21 cellular contexts compared by ENCODE assay signal in the genomic region with DNA sequence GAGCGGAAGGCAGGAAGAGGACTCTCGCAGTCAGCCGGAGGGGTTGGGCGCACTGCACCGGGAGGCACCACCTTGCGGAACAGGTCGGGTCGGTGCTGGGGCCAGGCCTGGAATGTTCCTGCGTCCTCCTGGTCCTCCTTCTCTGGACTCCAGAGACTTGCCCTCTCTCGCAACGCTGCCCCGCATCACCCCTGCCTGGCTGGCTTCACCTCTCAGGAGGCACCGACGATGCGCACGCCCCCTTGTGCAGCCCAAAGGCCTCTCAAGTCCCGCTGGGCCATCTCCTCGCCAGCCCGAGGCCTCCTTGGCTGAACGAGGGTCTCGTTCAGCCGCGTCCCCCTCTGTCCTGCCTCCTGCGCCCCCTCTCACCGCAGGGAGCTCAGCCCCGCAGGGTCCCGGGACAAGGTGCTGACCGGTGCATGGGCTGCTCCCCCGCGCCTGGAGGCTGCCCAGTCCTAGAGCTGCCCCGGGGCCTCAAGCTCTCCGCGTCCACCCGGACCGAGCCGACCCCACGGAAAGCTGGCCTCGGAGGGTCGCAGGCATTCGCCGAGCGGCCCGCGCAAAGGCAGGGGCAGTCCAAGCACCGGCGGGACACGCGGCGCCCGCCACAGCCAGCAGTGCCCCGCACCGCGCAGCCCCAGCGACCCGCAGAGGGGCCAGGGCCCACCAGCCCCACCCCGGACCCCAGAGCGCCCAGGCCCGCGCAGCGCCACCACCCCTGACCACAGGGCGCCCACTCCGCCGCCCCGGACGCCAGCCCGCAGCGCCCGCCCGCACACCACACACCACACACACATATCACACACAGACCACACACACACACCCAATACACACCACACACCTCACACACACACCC.
DNase-seq lines count a peak whose midpoint lies in the region; ATAC-seq, FAIRE-seq and TF ChIP-seq lines count a peak whose summit lies in the region.
"Had no signal": no experiment of that assay in that cellular context is flagged by ENCODE, and none has a peak within 500 bp of the region (broad histone marks: within the 10 kb centered on the region; RNA-seq: fewer than 3 reads in every experiment).

No MANE protein-coding gene starts in this region.

- no peak overlapping the region for H3K27ac Mint-ChIP-seq in WTC11
- H3K27ac Mint-ChIP-seq: activated CD4-positive, alpha-beta T cell treated with anti-CD3 and anti-CD28 coated beads for 36 hours; activated T-cell treated with anti-CD3 and anti-CD28 coated beads, Interleukin-2, amount 50 U/mL, for 72 hours; stimulated activated naive B cell treated with anti-CD40 and anti-IgM and Interleukin-4, amounts not matched to agents 10 μg/mL and 1 μg/mL and 100 μg/mL, for 72 hours had no signal

- no peak for TF ChIP-seq POLR2A in GM12891 (IDR thresholded peaks at IDR 0.05; ENCODE audit: low read depth, low read length)

- POLR2A ChIA-PET in WTC11 (lab: Charles Lee): no interaction called here

- FAIRE-seq in GM12891 (lab: Jason Lieb, UNC): no peak
- FAIRE-seq: endothelial cell of umbilical vein, islet of Langerhans had no signal

- peak; percentile 77 for DNase-seq in ELF-1 (ENCODE audit: low read depth, low spot score)
- peak; percentile 41 for DNase-seq in WTC11 (ENCODE audit: low spot score)
- no peak for DNase-seq in lower lobe of right lung
- no peak for DNase-seq in psoas muscle
- no peak for DNase-seq in GM12891 (ENCODE audit: insufficient read length, low spot score)
- no peak for DNase-seq in NCI-H187 treated with DMSO at 0.1 percent for 48 hours (lab: John Stamatoyannopoulos, UW)
- DNase-seq: activated CD4-positive, alpha-beta T cell treated with anti-CD3 and anti-CD28 coated beads for 36 hours; activated T-cell treated with anti-CD3 and anti-CD28 coated beads, Interleukin-2, amount 50 U/mL, for 72 hours; amniotic stem cell; DMS79; Karpas-422; NCI-H1694 treated with DMSO at 0.1 percent for 48 hours; NCI-H774; ovary; SHP77; stimulated activated naive B cell treated with anti-CD40 and anti-IgM and Interleukin-4, amounts not matched to agents 10 μg/mL and 1 μg/mL and 100 μg/mL, for 72 hours had no signal

- 91 to 95% (median 95%) methylated on average over 33 to 66 of the region's 69 CpGs for WGBS in psoas muscle, 3 donors

- H3K4me3 Mint-ChIP-seq in WTC11: no peak overlapping the region
- H3K4me3 Mint-ChIP-seq: activated CD4-positive, alpha-beta T cell treated with anti-CD3 and anti-CD28 coated beads for 36 hours; activated T-cell treated with anti-CD3 and anti-CD28 coated beads, Interleukin-2, amount 50 U/mL, for 72 hours; stimulated activated naive B cell treated with anti-CD40 and anti-IgM and Interleukin-4, amounts not matched to agents 10 μg/mL and 1 μg/mL and 100 μg/mL, for 72 hours had no signal

- H3K4me1 ChIP-seq in lower lobe of right lung (no peaks in the 10 kb centered on the region), psoas muscle (no peaks in the 10 kb centered on the region)

- H3K27me3 ChIP-seq in lower lobe of right lung (ENCODE audit: low read depth) (no peaks in the 10 kb centered on the region), psoas muscle (ENCODE audit: insufficient read depth in 3 of 3, low read length in 2 of 3) (peaks cover 0 to 2% (median 0%) of the 10 kb centered on the region in 3 donors)
- H3K27me3 ChIP-seq: BLaER1, ovary had no signal

- H3K27ac ChIP-seq in C4-2B (peak overlapping the region; percentile 40), lower lobe of right lung (no peak overlapping the region), psoas muscle (no peak overlapping the region)
- H3K27ac ChIP-seq: BLaER1, ovary had no signal

- H3K4me3 ChIP-seq in lower lobe of right lung (no peak overlapping the region), psoas muscle (no peak overlapping the region)
- H3K4me3 ChIP-seq: BLaER1, ovary, skin epidermis had no signal

- CTCF ChIA-PET in WTC11 (lab: Charles Lee): no interaction called here

- peaks cover 10% of the 10 kb centered on the region for H3K9me3 Mint-ChIP-seq in WTC11

- ATAC-seq in WTC11: peak; percentile 53
- ATAC-seq in lower lobe of right lung: peak; percentile 15 to 28
- ATAC-seq in psoas muscle: no peak
- ATAC-seq: activated CD4-positive, alpha-beta T cell treated with anti-CD3 and anti-CD28 coated beads for 36 hours; activated T-cell treated with anti-CD3 and anti-CD28 coated beads, Interleukin-2, amount 50 U/mL, for 72 hours; stimulated activated naive B cell treated with anti-CD40 and anti-IgM and Interleukin-4, amounts not matched to agents 10 μg/mL and 1 μg/mL and 100 μg/mL, for 72 hours had no signal

- H3K36me3 ChIP-seq in lower lobe of right lung (no peaks in the 10 kb centered on the region), psoas muscle (ENCODE audit: insufficient read depth in 1 of 2, low read depth in 1 of 2) (no peaks in the 10 kb centered on the region)
- H3K36me3 ChIP-seq: BLaER1, ovary had no signal

- H3K27me3 Mint-ChIP-seq in WTC11 (ENCODE audit: low read depth): no peaks in the 10 kb centered on the region
- H3K27me3 Mint-ChIP-seq: activated CD4-positive, alpha-beta T cell treated with anti-CD3 and anti-CD28 coated beads for 36 hours; stimulated activated naive B cell treated with anti-CD40 and anti-IgM and Interleukin-4, amounts not matched to agents 10 μg/mL and 1 μg/mL and 100 μg/mL, for 72 hours had no signal

- peaks cover under 1% of the 10 kb centered on the region; the same call in 1 of the 2 replicates for H3K36me3 Mint-ChIP-seq in WTC11
- H3K36me3 Mint-ChIP-seq: stimulated activated naive B cell treated with anti-CD40 and anti-IgM and Interleukin-4, amounts not matched to agents 10 μg/mL and 1 μg/mL and 100 μg/mL, for 72 hours had no signal

- H3K4me1 Mint-ChIP-seq in WTC11: no peaks in the 10 kb centered on the region
- H3K4me1 Mint-ChIP-seq: stimulated activated naive B cell treated with anti-CD40 and anti-IgM and Interleukin-4, amounts not matched to agents 10 μg/mL and 1 μg/mL and 100 μg/mL, for 72 hours had no signal

- TF ChIP-seq CTCF in C4-2B (conservative IDR thresholded peaks at IDR 0.05): no peak
- TF ChIP-seq CTCF in WTC11 (IDR thresholded peaks at IDR 0.05): no peak
- TF ChIP-seq CTCF in lower lobe of right lung (IDR thresholded peaks at IDR 0.05): no peak
- TF ChIP-seq CTCF in psoas muscle (IDR thresholded peaks at IDR 0.05): no peak

- H3K9me3 ChIP-seq in lower lobe of right lung (no peaks in the 10 kb centered on the region), psoas muscle (no peaks in the 10 kb centered on the region)
- H3K9me3 ChIP-seq: ovary had no signal

- intact Hi-C loops in lower lobe of right lung (cut with DNase I) (no loop called here), psoas muscle (cut with DNase I) (no loop called here)

TF ChIP-seq in WTC11, 78 proteins besides CTCF, POLR2A, EP300 and RAD21 (continues in another document):
- no peak for TF ChIP-seq ZNF396 (CRISPR knock-in tag; IDR thresholded peaks at IDR 0.05; ENCODE audit: borderline replicate concordance)
- TF ChIP-seq, protein P1, sequence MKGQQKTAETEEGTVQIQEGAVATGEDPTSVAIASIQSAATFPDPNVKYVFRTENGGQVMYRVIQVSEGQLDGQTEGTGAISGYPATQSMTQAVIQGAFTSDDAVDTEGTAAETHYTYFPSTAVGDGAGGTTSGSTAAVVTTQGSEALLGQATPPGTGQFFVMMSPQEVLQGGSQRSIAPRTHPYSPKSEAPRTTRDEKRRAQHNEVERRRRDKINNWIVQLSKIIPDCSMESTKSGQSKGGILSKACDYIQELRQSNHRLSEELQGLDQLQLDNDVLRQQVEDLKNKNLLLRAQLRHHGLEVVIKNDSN (CRISPR knock-in tag; IDR thresholded peaks at IDR 0.05): no peak
- TF ChIP-seq CBFB (CRISPR knock-in tag; IDR thresholded peaks at IDR 0.05; ENCODE audit: low read depth): no peak
- TF ChIP-seq NR1H2 (CRISPR knock-in tag; IDR thresholded peaks at IDR 0.05): no peak
- no peak for TF ChIP-seq NR3C1 (CRISPR knock-in tag; conservative IDR thresholded peaks at IDR 0.05; ENCODE audit: low read depth)
- TF ChIP-seq, protein P2, sequence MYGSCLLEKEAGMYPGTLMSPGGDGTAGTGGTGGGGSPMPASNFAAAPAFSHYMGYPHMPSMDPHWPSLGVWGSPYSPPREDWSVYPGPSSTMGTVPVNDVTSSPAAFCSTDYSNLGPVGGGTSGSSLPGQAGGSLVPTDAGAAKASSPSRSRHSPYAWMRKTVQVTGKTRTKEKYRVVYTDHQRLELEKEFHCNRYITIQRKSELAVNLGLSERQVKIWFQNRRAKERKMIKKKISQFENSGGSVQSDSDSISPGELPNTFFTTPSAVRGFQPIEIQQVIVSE (CRISPR knock-in tag; IDR thresholded peaks at IDR 0.05; ENCODE audit: borderline replicate concordance): no peak
- no peak for TF ChIP-seq CREB1 (CRISPR knock-in tag; IDR thresholded peaks at IDR 0.05)
- TF ChIP-seq NFYB (CRISPR knock-in tag; conservative IDR thresholded peaks at IDR 0.05; ENCODE audit: low read depth): no peak
- no peak for TF ChIP-seq NFATC4 (CRISPR knock-in tag; IDR thresholded peaks at IDR 0.05)
- TF ChIP-seq CREM (CRISPR knock-in tag; IDR thresholded peaks at IDR 0.05): no peak

TF ChIP-seq in GM12891, 5 proteins besides CTCF, POLR2A, EP300 and RAD21:
- no peak for TF ChIP-seq POU2F2 (IDR thresholded peaks at IDR 0.05; ENCODE audit: low read depth, low read length)
- TF ChIP-seq POLR2AphosphoS5 (IDR thresholded peaks at IDR 0.05; ENCODE audit: low read depth, low read length): no peak
- no peak for TF ChIP-seq SPI1 (IDR thresholded peaks at IDR 0.05; ENCODE audit: low read depth, low read length)
- no peak for TF ChIP-seq TAF1 (IDR thresholded peaks at IDR 0.05; ENCODE audit: low read depth, low read length)
- TF ChIP-seq PAX5 (IDR thresholded peaks at IDR 0.05; ENCODE audit: insufficient read depth, low read length, severe bottlenecking): no peak

Comparison
In these comparisons a context has a peak if more than half of its experiments do, and no peak if none do; other contexts are left out.
1. DNase-seq: peak in ELF-1 (single experiment) and WTC11 (single experiment); none in lower lobe of right lung (single experiment), psoas muscle (0 of 2), GM12891 (single experiment) and NCI-H187 treated with DMSO at 0.1 percent for 48 hours (single experiment).
2. ATAC-seq: peak in WTC11 (single experiment) and lower lobe of right lung (2 of 2); none in psoas muscle (0 of 4).